Comparison of ENCODE assay signal across 15 cellular contexts in genomic region chr2:67503066-67503795, GRCh38.
DNase-seq lines count a peak whose midpoint lies in the region; ATAC-seq and TF ChIP-seq lines count a peak whose summit lies in the region.
"Had no signal": no experiment of that assay in that cellular context is flagged by ENCODE, and none has a peak within 500 bp of the region (broad histone marks: within the 10 kb centered on the region; RNA-seq: fewer than 3 reads in every experiment).

No MANE protein-coding gene starts in this region.

- H3K4me3 ChIP-seq in brain microvascular endothelial cell (ENCODE audit: low read depth, low read length) = no peak overlapping the region

- ATAC-seq in HG03025 (IDR thresholded peaks at IDR 0.05; ENCODE audit: low FRiP score, unreplicated experiment) (no peak), GM18505 (IDR thresholded peaks at IDR 0.05; ENCODE audit: unreplicated experiment) (no peak)
- ATAC-seq: stimulated activated naive CD8-positive, alpha-beta T cell treated with anti-CD3 and anti-CD28 coated beads, Interleukin-15, Interleukin-2, amounts not matched to agents 100 U/mL and 50 U/mL, for 24 hours had no signal

- DNase-seq in A172 (ENCODE audit: low spot score) = peak; percentile 83
- DNase-seq in HK-2 (ENCODE audit: unreplicated experiment) = peak; percentile 4
- peak; percentile 70 for DNase-seq in brain microvascular endothelial cell
- DNase-seq in kidney glomerular epithelial cell (lab: John Stamatoyannopoulos, UW) = peak; percentile 9
- no peak for DNase-seq in NCI-H510A treated with DMSO at 0.1 percent for 48 hours (lab: John Stamatoyannopoulos, UW)
- DNase-seq in activated CD4-positive, alpha-beta T cell treated with anti-CD3 and anti-CD28 coated beads, Interleukin-2, amount 50 U/mL, for 4 hours = no peak
- DNase-seq: activated T-cell treated with anti-CD3 and anti-CD28 coated beads for 4 hours; erythroblast; NCI-H2171; stimulated activated CD4-positive, alpha-beta T cell treated with anti-CD3 and anti-CD28 coated beads, Interleukin-1b, Interleukin-23, amount 100 ng/mL, for 48 hours; stimulated activated naive CD8-positive, alpha-beta T cell treated with anti-CD3 and anti-CD28 coated beads, Interleukin-15, Interleukin-2, amounts not matched to agents 100 U/mL and 50 U/mL, for 24 hours; WERI-Rb-1 had no signal

- H3K36me3 ChIP-seq in brain microvascular endothelial cell (replicated peaks) = no peaks in the 10 kb centered on the region
- H3K36me3 ChIP-seq: WERI-Rb-1 had no signal

- in situ Hi-C loops in brain microvascular endothelial cell (cut with HindIII; ENCODE audit: low pct_ligation_motif_present, low sequenced_read_pairs) = no loop called here

- peak overlapping the region; percentile 79 for H3K27ac ChIP-seq in brain microvascular endothelial cell
- H3K27ac ChIP-seq: KMS-11, WERI-Rb-1 had no signal

- no peaks in the 10 kb centered on the region for H3K27me3 ChIP-seq in brain microvascular endothelial cell (replicated peaks)

- no peak for TF ChIP-seq CTCF in brain microvascular endothelial cell (IDR thresholded peaks at IDR 0.05; ENCODE audit: low read depth, low read length, missing control alignments)

- TF ChIP-seq POLR2A in GM18505 (IDR thresholded peaks at IDR 0.05; ENCODE audit: borderline replicate concordance, extremely low read depth, insufficient read depth, insufficient read length) = no peak

Comparison
In these comparisons a context has a peak if more than half of its experiments do, and no peak if none do; other contexts are left out.
1. DNase-seq: peak in A172 (single experiment), HK-2 (single experiment), brain microvascular endothelial cell (single experiment) and kidney glomerular epithelial cell (single experiment); none in NCI-H510A treated with DMSO at 0.1 percent for 48 hours (single experiment) and activated CD4-positive, alpha-beta T cell treated with anti-CD3 and anti-CD28 coated beads, Interleukin-2, amount 50 U/mL, for 4 hours (0 of 2).